8 cellular contexts compared by ENCODE assay signal in the genomic region with DNA sequence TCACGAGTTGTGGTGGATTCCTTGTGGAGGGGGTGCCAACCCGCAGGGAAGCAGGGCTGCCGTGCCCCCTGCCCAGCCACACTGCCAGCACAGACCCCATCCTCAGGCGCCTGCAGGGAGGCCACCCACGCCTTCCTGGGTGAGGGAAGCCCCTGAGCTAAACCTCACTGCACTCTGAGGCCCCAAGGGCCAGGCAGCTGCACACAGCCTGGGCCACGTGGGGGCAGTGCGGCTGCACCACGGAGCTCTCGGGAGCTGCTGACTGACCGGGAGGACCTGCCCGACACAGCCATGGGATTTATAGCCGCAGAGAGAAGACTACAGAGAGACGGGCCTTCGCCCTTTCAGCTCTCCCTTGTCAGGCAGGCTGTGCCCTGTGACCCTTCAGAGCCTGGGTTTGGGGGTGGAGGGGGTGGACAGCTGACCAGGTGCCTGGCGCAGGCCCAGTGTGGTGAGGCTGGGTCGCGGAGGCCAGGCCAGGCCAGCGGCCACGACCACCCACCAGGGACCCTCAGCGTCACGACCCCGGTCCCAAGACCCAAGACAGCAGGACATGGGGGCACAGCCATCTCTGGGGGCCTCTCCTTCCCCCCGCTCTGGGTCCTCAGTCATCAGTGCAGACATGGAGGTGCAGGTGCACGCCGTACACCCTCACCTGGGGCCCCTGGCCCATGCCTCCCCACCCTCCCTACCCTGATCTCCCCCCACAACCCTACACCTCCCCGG. TPM values are rescaled to one million over a fixed set of nuclear protein-coding genes. Genes with fewer than 3 reads are reported as not detected.
A peak's percentile ranks its signal among the peaks of the same experiment; 100 is the strongest.
DNase-seq lines count a peak whose midpoint lies in the region; TF ChIP-seq lines count a peak whose summit lies in the region.

No MANE protein-coding gene starts in this region.

- H3K9me3 ChIP-seq in GM23248 (ENCODE audit: low read depth): no peaks in the 10 kb centered on the region

- peaks cover 25% of the 10 kb centered on the region for H3K79me2 ChIP-seq in GM23248 (ENCODE audit: insufficient read depth)

- H3K4me2 ChIP-seq in GM23248 (ENCODE audit: unreplicated experiment): no peak overlapping the region

- H3F3A ChIP-seq in GM23248 (ENCODE audit: insufficient read depth): 0 out of 2 replicates have a peak, but pooled peaks cover 4% of the 10 kb centered on the region

- peak; percentile 87 for TF ChIP-seq RAD21 in Ishikawa (IDR thresholded peaks at IDR 0.05; ENCODE audit: low read depth)

- no peak overlapping the region for H3K4me3 ChIP-seq in GM23248

- peaks cover 14% of the 10 kb centered on the region for H3K4me1 ChIP-seq in GM23248 (ENCODE audit: insufficient read depth)

- in situ Hi-C loops in GM23248 (cut with MboI): loop anchor here (10.0 kb wide), 1 partner anchor 118 kb away; no protein-coding TSS in a partner anchor

- no peaks in the 10 kb centered on the region for H3K27me3 ChIP-seq in GM23248 (replicated peaks; ENCODE audit: insufficient read depth)

- no peak overlapping the region for H3K27ac ChIP-seq in GM23248

- DNase-seq in activated naive CD4-positive, alpha-beta T cell treated with Interleukin-2 at 50 U/mL for 16 hours: peak; percentile 53
- no peak for DNase-seq in activated naive CD4-positive, alpha-beta T cell (lab: John Stamatoyannopoulos, UW)
- peak; percentile 89 for DNase-seq in GM23248
- DNase-seq in SKM-1 (lab: John Stamatoyannopoulos, UW; ENCODE audit: unreplicated experiment): peak; percentile 20
- peak; percentile 84 for DNase-seq in dermis blood vessel endothelial cell
- peak; percentile 36 for DNase-seq in midbrain (lab: John Stamatoyannopoulos, UW)
- DNase-seq in NCI-H446 treated with DMSO at 0.1 percent for 48 hours (lab: John Stamatoyannopoulos, UW): no peak

- H3K9me2 ChIP-seq in GM23248 (ENCODE audit: insufficient read depth): no peaks in the 10 kb centered on the region

- WGBS in GM23248 (ENCODE audit: low coverage in 1 of 2, low lambda C conversion rate in 2 of 2, missing lambda C conversion rate in 2 of 2), 2 experiments: 29 to 37% methylated on average over 16 to 26 of the region's 26 CpGs

- TF ChIP-seq EP300 in Ishikawa (IDR thresholded peaks at IDR 0.05; ENCODE audit: borderline replicate concordance): no peak

- H4K20me1 ChIP-seq in GM23248 (ENCODE audit: insufficient read depth): no peaks in the 10 kb centered on the region

- H3K36me3 ChIP-seq in GM23248 (ENCODE audit: low read depth): peaks cover 5% of the 10 kb centered on the region; the same call in 1 of the 2 replicates

- no peak overlapping the region for H3K9ac ChIP-seq in GM23248

- H2AFZ ChIP-seq in GM23248: no peak overlapping the region

TF ChIP-seq in Ishikawa, 13 proteins besides CTCF, POLR2A, EP300 and RAD21:
- peak; percentile 91 for TF ChIP-seq ZBTB7A (IDR thresholded peaks at IDR 0.05; ENCODE audit: low read depth)
- TF ChIP-seq, protein P1, sequence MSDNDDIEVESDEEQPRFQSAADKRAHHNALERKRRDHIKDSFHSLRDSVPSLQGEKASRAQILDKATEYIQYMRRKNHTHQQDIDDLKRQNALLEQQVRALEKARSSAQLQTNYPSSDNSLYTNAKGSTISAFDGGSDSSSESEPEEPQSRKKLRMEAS (IDR thresholded peaks at IDR 0.05): peak; percentile 49; the same call in 1 of the 2 replicates
- no peak for TF ChIP-seq CREB1 (IDR thresholded peaks at IDR 0.05; ENCODE audit: low read depth)
- no peak for TF ChIP-seq EGR1 (IDR thresholded peaks at IDR 0.05)
- TF ChIP-seq TCF12 (IDR thresholded peaks at IDR 0.05; ENCODE audit: low read depth): 0 out of 2 replicates have a peak, but pooled peaks have one; percentile 21
- TF ChIP-seq, protein P2, sequence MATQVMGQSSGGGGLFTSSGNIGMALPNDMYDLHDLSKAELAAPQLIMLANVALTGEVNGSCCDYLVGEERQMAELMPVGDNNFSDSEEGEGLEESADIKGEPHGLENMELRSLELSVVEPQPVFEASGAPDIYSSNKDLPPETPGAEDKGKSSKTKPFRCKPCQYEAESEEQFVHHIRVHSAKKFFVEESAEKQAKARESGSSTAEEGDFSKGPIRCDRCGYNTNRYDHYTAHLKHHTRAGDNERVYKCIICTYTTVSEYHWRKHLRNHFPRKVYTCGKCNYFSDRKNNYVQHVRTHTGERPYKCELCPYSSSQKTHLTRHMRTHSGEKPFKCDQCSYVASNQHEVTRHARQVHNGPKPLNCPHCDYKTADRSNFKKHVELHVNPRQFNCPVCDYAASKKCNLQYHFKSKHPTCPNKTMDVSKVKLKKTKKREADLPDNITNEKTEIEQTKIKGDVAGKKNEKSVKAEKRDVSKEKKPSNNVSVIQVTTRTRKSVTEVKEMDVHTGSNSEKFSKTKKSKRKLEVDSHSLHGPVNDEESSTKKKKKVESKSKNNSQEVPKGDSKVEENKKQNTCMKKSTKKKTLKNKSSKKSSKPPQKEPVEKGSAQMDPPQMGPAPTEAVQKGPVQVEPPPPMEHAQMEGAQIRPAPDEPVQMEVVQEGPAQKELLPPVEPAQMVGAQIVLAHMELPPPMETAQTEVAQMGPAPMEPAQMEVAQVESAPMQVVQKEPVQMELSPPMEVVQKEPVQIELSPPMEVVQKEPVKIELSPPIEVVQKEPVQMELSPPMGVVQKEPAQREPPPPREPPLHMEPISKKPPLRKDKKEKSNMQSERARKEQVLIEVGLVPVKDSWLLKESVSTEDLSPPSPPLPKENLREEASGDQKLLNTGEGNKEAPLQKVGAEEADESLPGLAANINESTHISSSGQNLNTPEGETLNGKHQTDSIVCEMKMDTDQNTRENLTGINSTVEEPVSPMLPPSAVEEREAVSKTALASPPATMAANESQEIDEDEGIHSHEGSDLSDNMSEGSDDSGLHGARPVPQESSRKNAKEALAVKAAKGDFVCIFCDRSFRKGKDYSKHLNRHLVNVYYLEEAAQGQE (IDR thresholded peaks at IDR 0.05; ENCODE audit: low read depth): no peak
- TF ChIP-seq, protein P3, sequence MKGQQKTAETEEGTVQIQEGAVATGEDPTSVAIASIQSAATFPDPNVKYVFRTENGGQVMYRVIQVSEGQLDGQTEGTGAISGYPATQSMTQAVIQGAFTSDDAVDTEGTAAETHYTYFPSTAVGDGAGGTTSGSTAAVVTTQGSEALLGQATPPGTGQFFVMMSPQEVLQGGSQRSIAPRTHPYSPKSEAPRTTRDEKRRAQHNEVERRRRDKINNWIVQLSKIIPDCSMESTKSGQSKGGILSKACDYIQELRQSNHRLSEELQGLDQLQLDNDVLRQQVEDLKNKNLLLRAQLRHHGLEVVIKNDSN (IDR thresholded peaks at IDR 0.05): peak; percentile 55; the same call in 1 of the 2 replicates
- no peak for TF ChIP-seq FOXM1 (IDR thresholded peaks at IDR 0.05; ENCODE audit: borderline replicate concordance, low read depth)
TF ChIP-seq in Ishikawa: peak in this region for 4.

RNA-seq across cellular contexts. Expression of gene AHRR, which starts 4.3 kb away (rescaled TPM):
- total RNA-seq in GM23248 (2014; rRNA removed; shearing (Covaris generic)): 33.7 and 40.0 TPM in 2 replicates
- 11.9 and 13.2 TPM in 2 replicates for polyA plus RNA-seq in GM23248 (2016; fragmentation: Nextera tagmentation; extraction: Ambion mirVana)
- total RNA-seq in dermis blood vessel endothelial cell: 7.4 and 13.4 TPM in 2 replicates

RNA-seq across cellular contexts. Expression of gene PDCD6, which starts 45.8 kb away (rescaled TPM):
- total RNA-seq in GM23248 (2014; rRNA removed; shearing (Covaris generic)): 117 and 131 TPM in 2 replicates
- 199 and 200 TPM in 2 replicates for polyA plus RNA-seq in GM23248 (2016; fragmentation: Nextera tagmentation; extraction: Ambion mirVana)
- 98.2 and 131 TPM in 2 replicates for total RNA-seq in dermis blood vessel endothelial cell

Comparison
In these comparisons a context has a peak if more than half of its experiments do, and no peak if none do; other contexts are left out.
1. DNase-seq: peak in activated naive CD4-positive, alpha-beta T cell treated with Interleukin-2 at 50 U/mL for 16 hours (single experiment), GM23248 (single experiment), SKM-1 (single experiment), dermis blood vessel endothelial cell (single experiment) and midbrain (single experiment); none in activated naive CD4-positive, alpha-beta T cell (0 of 4) and NCI-H446 treated with DMSO at 0.1 percent for 48 hours (single experiment).